Comparison of ENCODE assay signal across 22 cellular contexts in genomic region chr13:42746846-42747245, GRCh38. TPM values are rescaled to one million over a fixed set of nuclear protein-coding genes. Genes with fewer than 3 reads are reported as not detected.
A peak's percentile ranks its signal among the peaks of the same experiment; 100 is the strongest.
DNase-seq lines count a peak whose midpoint lies in the region; TF ChIP-seq lines count a peak whose summit lies in the region.
"Had no signal": no experiment of that assay in that cellular context is flagged by ENCODE, and none has a peak within 500 bp of the region (broad histone marks: within the 10 kb centered on the region; RNA-seq: fewer than 3 reads in every experiment).

No MANE protein-coding gene starts in this region.

- no peaks in the 10 kb centered on the region for H3K79me2 ChIP-seq in mammary epithelial cell (ENCODE audit: insufficient read depth, low read length)
- no peaks in the 10 kb centered on the region for H3K79me2 ChIP-seq in hepatocyte

- BruUV-seq in MCF 10A (replicated peaks; lab: Mats Ljungman, UMichigan) (TSS peak; percentile 88), mammary epithelial cell (replicated peaks; lab: Mats Ljungman, UMichigan) (no TSS peak)

- peaks cover 17% of the 10 kb centered on the region for H3K4me1 Mint-ChIP-seq in MCF 10A (ENCODE audit: insufficient read depth, unreplicated experiment)
- H3K4me1 Mint-ChIP-seq: activated CD4-positive, alpha-beta T cell treated with anti-CD3 and anti-CD28 coated beads, Interleukin-2, amount 10 ng/mL, durations not matched to agents 7 days and 5 days; activated naive CD8-positive, alpha-beta T cell treated with anti-CD3 and anti-CD28 coated beads, Interleukin-2, amount 10 ng/mL, durations not matched to agents 7 days and 5 days; T-helper 17 cell had no signal

- H3K9ac ChIP-seq in mammary epithelial cell (ENCODE audit: insufficient read depth, low read length): no peak overlapping the region
- peak overlapping the region; percentile 57 for H3K9ac ChIP-seq in skeletal muscle satellite cell (ENCODE audit: low read depth, low read length)
- H3K9ac ChIP-seq: BLaER1 had no signal

- H3K4me2 ChIP-seq in mammary epithelial cell (ENCODE audit: insufficient read depth, low read depth, low read length) (no peak overlapping the region), hepatocyte (no peak overlapping the region), skeletal muscle satellite cell (ENCODE audit: low read length) (peak overlapping the region; percentile 45)
- H3K4me2 ChIP-seq: BLaER1 had no signal

- no peak overlapping the region for H2AFZ ChIP-seq in mammary epithelial cell (ENCODE audit: low read depth, low read length)
- no peak overlapping the region for H2AFZ ChIP-seq in hepatocyte

- intact Hi-C loops in MCF 10A (cut with micrococcal nuclease) (no loop called here), mammary epithelial cell (cut with micrococcal nuclease) (no loop called here)

- H3K9me3 ChIP-seq in mammary epithelial cell (replicated peaks; ENCODE audit: insufficient read depth, low read length) (no peaks in the 10 kb centered on the region), hepatocyte (ENCODE audit: low read depth) (no peaks in the 10 kb centered on the region), skeletal muscle satellite cell (replicated peaks; ENCODE audit: low read length) (no peaks in the 10 kb centered on the region)
- H3K9me3 ChIP-seq: BLaER1, breast epithelium, uterus had no signal

- peaks cover 2% of the 10 kb centered on the region for H3K27me3 ChIP-seq in mammary epithelial cell (ENCODE audit: insufficient read depth, low read length)
- no peaks in the 10 kb centered on the region for H3K27me3 ChIP-seq in hepatocyte
- H3K27me3 ChIP-seq in skeletal muscle satellite cell (ENCODE audit: control insufficient read depth, insufficient read depth, low read length): no peaks in the 10 kb centered on the region
- H3K27me3 ChIP-seq: BLaER1, breast epithelium, uterus had no signal

- H3K27ac ChIP-seq in mammary epithelial cell (ENCODE audit: insufficient read depth, low read depth, low read length) (no peak overlapping the region), hepatocyte (peak overlapping the region; percentile 24)
- H3K27ac ChIP-seq: BLaER1, breast epithelium, VCaP had no signal

- WGBS in mammary epithelial cell (ENCODE audit: low coverage, missing lambda C conversion rate): 83% methylated on average over 2 of the region's 2 CpGs
- WGBS in hepatocyte (ENCODE audit: low lambda C conversion rate, missing lambda C conversion rate): 93% methylated on average over 2 of the region's 2 CpGs

- H3K36me3 Mint-ChIP-seq in MCF 10A (ENCODE audit: insufficient read depth, unreplicated experiment): no peaks in the 10 kb centered on the region
- H3K36me3 Mint-ChIP-seq: activated naive CD8-positive, alpha-beta T cell treated with anti-CD3 and anti-CD28 coated beads, Interleukin-2, amount 10 ng/mL, durations not matched to agents 7 days and 5 days had no signal

- no peaks in the 10 kb centered on the region for H3K9me3 Mint-ChIP-seq in MCF 10A (ENCODE audit: unreplicated experiment)
- H3K9me3 Mint-ChIP-seq: activated CD4-positive, alpha-beta T cell treated with anti-CD3 and anti-CD28 coated beads, Interleukin-2, amount 10 ng/mL, durations not matched to agents 7 days and 5 days; activated naive CD8-positive, alpha-beta T cell treated with anti-CD3 and anti-CD28 coated beads, Interleukin-2, amount 10 ng/mL, durations not matched to agents 7 days and 5 days; activated T-helper 2 cell treated with anti-CD3 and anti-CD28 coated beads, Interferon-gamma antibody, Interleukin-2, Interleukin-4, amounts not matched to agents 10 μg/mL and 5 μg/mL and 100 μg/mL, durations not matched to agents 14 hours and 24 hours and 36 hours had no signal

- dilution Hi-C loops in mammary epithelial cell (cut with HindIII; ENCODE audit: low sequenced_read_pairs): no loop called here

- H3K27me3 Mint-ChIP-seq in MCF 10A (ENCODE audit: insufficient read depth, unreplicated experiment): no peaks in the 10 kb centered on the region

- POLR2A ChIA-PET in MCF 10A (lab: Yijun Ruan, JAX): interaction anchor here (0.5 kb wide), 1 partner anchor 59 kb away, joined by 3 read pairs; no protein-coding TSS in a partner anchor

- H3K27ac Mint-ChIP-seq in MCF 10A (ENCODE audit: low read depth, unreplicated experiment): peak overlapping the region; percentile 28
- H3K27ac Mint-ChIP-seq: activated CD4-positive, alpha-beta T cell treated with anti-CD3 and anti-CD28 coated beads, Interleukin-2, amount 10 ng/mL, durations not matched to agents 7 days and 5 days; activated naive CD8-positive, alpha-beta T cell treated with anti-CD3 and anti-CD28 coated beads, Interleukin-2, amount 10 ng/mL, durations not matched to agents 7 days and 5 days; activated T-helper 2 cell treated with anti-CD3 and anti-CD28 coated beads, Interferon-gamma antibody, Interleukin-2, Interleukin-4, amounts not matched to agents 10 μg/mL and 5 μg/mL and 100 μg/mL, durations not matched to agents 14 hours and 24 hours and 36 hours; T-helper 17 cell had no signal

- peak; percentile 0 for DNase-seq in MCF 10A (ENCODE audit: unreplicated experiment)
- DNase-seq in mammary epithelial cell: no peak
- peak; percentile 64 for DNase-seq in amniotic epithelial cell (ENCODE audit: low read depth)
- no peak for DNase-seq in hepatocyte (ENCODE audit: low spot score)
- no peak for DNase-seq in SKM-1 treated with dmso at 0.1 percent for 144 hours (lab: John Stamatoyannopoulos, UW; ENCODE audit: unreplicated experiment)
- no peak for DNase-seq in midbrain (lab: John Stamatoyannopoulos, UW)
- DNase-seq in CD1c-positive myeloid dendritic cell (ENCODE audit: extremely low spot score): no peak
- DNase-seq: activated CD4-positive, alpha-beta T cell treated with anti-CD3 and anti-CD28 coated beads, Interleukin-2, amount 10 ng/mL, durations not matched to agents 7 days and 5 days; activated naive CD8-positive, alpha-beta T cell treated with anti-CD3 and anti-CD28 coated beads, Interleukin-2, amount 10 ng/mL, durations not matched to agents 7 days and 5 days; kidney; NCI-H187; T-helper 17 cell; uterus had no signal

- H3K4me1 ChIP-seq in mammary epithelial cell (ENCODE audit: insufficient read depth, low read length) (no peaks in the 10 kb centered on the region), hepatocyte (ENCODE audit: insufficient read depth) (no peaks in the 10 kb centered on the region), skeletal muscle satellite cell (ENCODE audit: control insufficient read depth, insufficient read depth, low read length) (peaks cover 18% of the 10 kb centered on the region)
- H3K4me1 ChIP-seq: BLaER1, breast epithelium, uterus had no signal

- no peak overlapping the region for H3K4me3 Mint-ChIP-seq in MCF 10A (ENCODE audit: unreplicated experiment)
- H3K4me3 Mint-ChIP-seq: activated CD4-positive, alpha-beta T cell treated with anti-CD3 and anti-CD28 coated beads, Interleukin-2, amount 10 ng/mL, durations not matched to agents 7 days and 5 days; activated naive CD8-positive, alpha-beta T cell treated with anti-CD3 and anti-CD28 coated beads, Interleukin-2, amount 10 ng/mL, durations not matched to agents 7 days and 5 days; T-helper 17 cell had no signal

- TF ChIP-seq CTCF in MCF 10A (IDR thresholded peaks at IDR 0.05; ENCODE audit: unreplicated experiment) (no peak), mammary epithelial cell (conservative IDR thresholded peaks at IDR 0.05 in 1 of 2, IDR thresholded peaks at IDR 0.05 in 1 of 2; ENCODE audit: extremely low read depth in 1 of 2, insufficient read depth in 1 of 2, low read depth in 1 of 2, low read length in 2 of 2) (no peak), hepatocyte (IDR thresholded peaks at IDR 0.05; ENCODE audit: poor library complexity) (no peak)

- H3K36me3 ChIP-seq in mammary epithelial cell (ENCODE audit: insufficient read depth, low read length): no peaks in the 10 kb centered on the region
- H3K36me3 ChIP-seq in hepatocyte (replicated peaks; ENCODE audit: insufficient read depth, low read depth): no peaks in the 10 kb centered on the region
- no peaks in the 10 kb centered on the region for H3K36me3 ChIP-seq in skeletal muscle satellite cell (ENCODE audit: insufficient read depth, low read length)
- H3K36me3 ChIP-seq: BLaER1, breast epithelium, uterus had no signal

- CTCF ChIA-PET in MCF 10A (lab: Yijun Ruan, JAX) (interaction anchor here (1.1 kb wide), 1 partner anchor 14 kb away, joined by 3 read pairs; no protein-coding TSS in a partner anchor), mammary epithelial cell (lab: Charles Lee; ENCODE audit: low non-redundant PET) (no interaction called here)

- H4K20me1 ChIP-seq in mammary epithelial cell (ENCODE audit: insufficient read depth, low read length) (no peaks in the 10 kb centered on the region), hepatocyte (ENCODE audit: insufficient read depth, poor library complexity, severe bottlenecking) (no peaks in the 10 kb centered on the region)
- H4K20me1 ChIP-seq: BLaER1 had no signal

- no peaks in the 10 kb centered on the region for H3K9me2 ChIP-seq in hepatocyte (replicated peaks; ENCODE audit: insufficient read depth)

- no peak overlapping the region for H3K4me3 ChIP-seq in mammary epithelial cell (replicated peaks in 1 of 3; ENCODE audit: insufficient read depth in 1 of 3, low read depth in 2 of 3, low read length in 3 of 3)
- no peak overlapping the region for H3K4me3 ChIP-seq in hepatocyte
- H3K4me3 ChIP-seq in skeletal muscle satellite cell (ENCODE audit: low read length): no peak overlapping the region
- H3K4me3 ChIP-seq: BLaER1, breast epithelium, uterus had no signal

- in situ Hi-C loops in mammary epithelial cell (cut with MboI; ENCODE audit: low sequenced_read_pairs in 2 of 2): no loop called here

RNA-seq across cellular contexts. Expression of gene FAM216B, which starts 34.5 kb away (rescaled TPM):
- total RNA-seq in MCF 10A (2022) (not detected in 2 replicates), mammary epithelial cell (not detected), hepatocyte (0.80 and 0.90 TPM in 2 replicates)
- polyA plus RNA-seq in mammary epithelial cell (not detected), hepatocyte (1.2 and 2.2 TPM in 2 replicates)
- not detected for polyA minus RNA-seq in mammary epithelial cell
- not detected in 2 replicates for total RNA-seq in skeletal muscle satellite cell (2012; rRNA removed)
- total RNA-seq: A172; activated CD4-positive, alpha-beta T cell treated with anti-CD3 and anti-CD28 coated beads, Interleukin-2, amount 10 ng/mL, durations not matched to agents 7 days and 5 days; activated naive CD8-positive, alpha-beta T cell treated with anti-CD3 and anti-CD28 coated beads, Interleukin-2, amount 10 ng/mL, durations not matched to agents 7 days and 5 days; activated T-helper 2 cell treated with anti-CD3 and anti-CD28 coated beads, Interferon-gamma antibody, Interleukin-2, Interleukin-4, amounts not matched to agents 10 μg/mL and 5 μg/mL and 100 μg/mL, durations not matched to agents 14 hours and 24 hours and 36 hours; breast epithelium; epithelial cell of proximal tubule; G401; mesenteric fat pad; T-helper 17 cell had no signal

Comparison
In these comparisons a context has a peak if more than half of its experiments do, and no peak if none do; other contexts are left out.
1. DNase-seq: peak in MCF 10A (single experiment) and amniotic epithelial cell (single experiment); none in mammary epithelial cell (single experiment), hepatocyte (single experiment), SKM-1 treated with dmso at 0.1 percent for 144 hours (single experiment), midbrain (single experiment) and CD1c-positive myeloid dendritic cell (single experiment).